ENCODE assay signal across 16 cellular contexts in genomic region chr1:101163406-101163770, GRCh38.
DNase-seq lines count a peak whose midpoint lies in the region; ATAC-seq and TF ChIP-seq lines count a peak whose summit lies in the region.
"Had no signal": no experiment of that assay in that cellular context is flagged by ENCODE, and none has a peak within 500 bp of the region (broad histone marks: within the 10 kb centered on the region; RNA-seq: fewer than 3 reads in every experiment).

No MANE protein-coding gene starts in this region.

- H3K4me2 ChIP-seq in PC-9, result no peak overlapping the region
- H3K4me2 ChIP-seq: BLaER1, GM23338 had no signal

- POLR2A ChIA-PET in PC-9 (lab: Charles Lee; ENCODE audit: unreplicated experiment), result no interaction called here

- ATAC-seq in heart right ventricle (no peak), Right ventricle myocardium superior (ENCODE audit: poor library complexity) (no peak), lower lobe of right lung (no peak), GM19463 (IDR thresholded peaks at IDR 0.05; ENCODE audit: unreplicated experiment) (no peak), aorta (ENCODE audit: low FRiP score) (no peak)
- ATAC-seq: GM12878, GM23338 had no signal

- peak overlapping the region; percentile 13; the same call in 1 of the 2 replicates for H2AFZ ChIP-seq in PC-9
- H2AFZ ChIP-seq: GM23338 had no signal

- 70 to 79% methylated on average over 4 of the region's 4 CpGs for WGBS in heart right ventricle, 2 donors
- 86 to 97% methylated on average over 4 of the region's 4 CpGs for WGBS in aorta, 2 donors

- peak overlapping the region in 9 of 10 donors; percentile 31 to 81 (median 61) for H3K27ac ChIP-seq in heart right ventricle
- H3K27ac ChIP-seq in PC-9, result no peak overlapping the region
- H3K27ac ChIP-seq in lower lobe of right lung, result peak overlapping the region; percentile 26
- H3K27ac ChIP-seq in subcutaneous abdominal adipose tissue (ENCODE audit: low read depth, low read length), result peak overlapping the region; percentile 65
- H3K27ac ChIP-seq in aorta (ENCODE audit: low read depth in 1 of 2, low read length in 2 of 2), result no peak overlapping the region
- H3K27ac ChIP-seq: BLaER1 had no signal

- no TSS peak for BruUV-seq in PC-9 (replicated peaks; lab: Mats Ljungman, UMichigan)

- peaks cover 0 to 52% (median 23%) of the 10 kb centered on the region in 9 donors for H3K4me1 ChIP-seq in heart right ventricle
- no peaks in the 10 kb centered on the region for H3K4me1 ChIP-seq in PC-9 (replicated peaks; ENCODE audit: insufficient read depth)
- H3K4me1 ChIP-seq in lower lobe of right lung, result peaks cover 13% of the 10 kb centered on the region
- peaks cover 0 to 8% (median 0%) of the 10 kb centered on the region in 5 donors for H3K4me1 ChIP-seq in subcutaneous abdominal adipose tissue (ENCODE audit: control insufficient read depth in 5 of 5, insufficient read depth in 5 of 5, low read length in 5 of 5)
- no peaks in the 10 kb centered on the region for H3K4me1 ChIP-seq in aorta (ENCODE audit: control insufficient read depth in 1 of 2, insufficient read depth in 2 of 2, low read length in 2 of 2)
- H3K4me1 ChIP-seq: BLaER1 had no signal

- CTCF ChIA-PET in PC-9 (lab: Charles Lee), result no interaction called here

- H4K20me1 ChIP-seq in PC-9 (ENCODE audit: insufficient read depth), result no peaks in the 10 kb centered on the region
- H4K20me1 ChIP-seq: BLaER1 had no signal

- no peak for DNase-seq in heart right ventricle
- DNase-seq in Right ventricle myocardium superior, result no peak
- no peak for DNase-seq in PC-9
- DNase-seq in lower lobe of right lung, result no peak
- DNase-seq in DMS153 treated with DMSO at 0.1 percent for 48 hours (lab: John Stamatoyannopoulos, UW; ENCODE audit: unreplicated experiment), result no peak
- DNase-seq in aorta, result no peak
- DNase-seq: 8988T; AML-193; CD4-positive, CD25-positive, alpha-beta regulatory T cell; DMS79; H7 had no signal

- peaks cover 0 to 6% (median 0%) of the 10 kb centered on the region in 11 donors for H3K9me3 ChIP-seq in heart right ventricle
- H3K9me3 ChIP-seq in PC-9 (ENCODE audit: insufficient read depth, low read depth), result no peaks in the 10 kb centered on the region
- no peaks in the 10 kb centered on the region for H3K9me3 ChIP-seq in lower lobe of right lung
- H3K9me3 ChIP-seq in subcutaneous abdominal adipose tissue (ENCODE audit: control insufficient read depth in 5 of 5, low read length in 5 of 5), result no peaks in the 10 kb centered on the region
- H3K9me3 ChIP-seq in aorta (ENCODE audit: control insufficient read depth, low read length), result no peaks in the 10 kb centered on the region
- H3K9me3 ChIP-seq: BLaER1 had no signal

- H3K79me2 ChIP-seq in PC-9 (ENCODE audit: low read depth), result no peaks in the 10 kb centered on the region

- H3K36me3 ChIP-seq in heart right ventricle (no peaks in the 10 kb centered on the region), PC-9 (ENCODE audit: low read depth) (no peaks in the 10 kb centered on the region), lower lobe of right lung (no peaks in the 10 kb centered on the region), subcutaneous abdominal adipose tissue (ENCODE audit: control insufficient read depth in 5 of 5, insufficient read depth in 5 of 5, low read length in 5 of 5) (no peaks in the 10 kb centered on the region), aorta (ENCODE audit: control insufficient read depth in 1 of 2, insufficient read depth in 2 of 2, low read length in 1 of 2) (no peaks in the 10 kb centered on the region)
- H3K36me3 ChIP-seq: BLaER1 had no signal

- no peaks in the 10 kb centered on the region for H3F3A ChIP-seq in PC-9 (ENCODE audit: insufficient read depth, low read depth)

- H3K4me3 ChIP-seq in heart right ventricle (no peak overlapping the region), PC-9 (no peak overlapping the region), lower lobe of right lung (no peak overlapping the region), subcutaneous abdominal adipose tissue (ENCODE audit: low read depth in 1 of 5, low read length in 5 of 5) (no peak overlapping the region), aorta (ENCODE audit: low read length in 2 of 2) (no peak overlapping the region)
- H3K4me3 ChIP-seq: BLaER1, GM12878, GM23338 had no signal

- peak overlapping the region in 1 of 5 donors; percentile 16 for H3K9ac ChIP-seq in subcutaneous abdominal adipose tissue (ENCODE audit: low read length in 5 of 5)
- H3K9ac ChIP-seq: BLaER1 had no signal

- H3K27me3 ChIP-seq in heart right ventricle (no peaks in the 10 kb centered on the region), PC-9 (ENCODE audit: insufficient read depth, low read depth) (no peaks in the 10 kb centered on the region), lower lobe of right lung (ENCODE audit: low read depth) (no peaks in the 10 kb centered on the region), subcutaneous abdominal adipose tissue (ENCODE audit: control insufficient read depth in 5 of 5, insufficient read depth in 4 of 5, low read length in 5 of 5) (no peaks in the 10 kb centered on the region), aorta (ENCODE audit: control insufficient read depth in 1 of 2, insufficient read depth in 2 of 2, low read length in 1 of 2) (no peaks in the 10 kb centered on the region)
- H3K27me3 ChIP-seq: BLaER1 had no signal

- H3K9me2 ChIP-seq in PC-9 (ENCODE audit: insufficient read depth), result no peaks in the 10 kb centered on the region

- intact Hi-C loops in heart right ventricle (cut with DNase I), result loop anchor here in 3 of 10 donors (5.0 to 10.0 kb wide), 2 partner anchors 71 to 74 kb away; partner anchors contain the start of gene S1PR1 (in 3 of the 3)
- intact Hi-C loops in Right ventricle myocardium superior (cut with DNase I), result no loop called here
- intact Hi-C loops in PC-9 (cut with micrococcal nuclease; ENCODE audit: unreplicated experiment), result no loop called here
- intact Hi-C loops in lower lobe of right lung (cut with DNase I), result no loop called here
- intact Hi-C loops in aorta (cut with DNase I), result no loop called here

- TF ChIP-seq CTCF in heart right ventricle (IDR thresholded peaks at IDR 0.05) (no peak), PC-9 (conservative IDR thresholded peaks at IDR 0.05) (no peak), lower lobe of right lung (IDR thresholded peaks at IDR 0.05) (no peak)

Comparison
In these comparisons a context has a peak if more than half of its experiments do, and no peak if none do; other contexts are left out.
1. H3K27ac ChIP-seq: peak in heart right ventricle (9 of 10), lower lobe of right lung (single experiment) and subcutaneous abdominal adipose tissue (single experiment); none in PC-9 (single experiment) and aorta (0 of 2).